ENCODE assay signal across 11 cellular contexts in the genomic region with DNA sequence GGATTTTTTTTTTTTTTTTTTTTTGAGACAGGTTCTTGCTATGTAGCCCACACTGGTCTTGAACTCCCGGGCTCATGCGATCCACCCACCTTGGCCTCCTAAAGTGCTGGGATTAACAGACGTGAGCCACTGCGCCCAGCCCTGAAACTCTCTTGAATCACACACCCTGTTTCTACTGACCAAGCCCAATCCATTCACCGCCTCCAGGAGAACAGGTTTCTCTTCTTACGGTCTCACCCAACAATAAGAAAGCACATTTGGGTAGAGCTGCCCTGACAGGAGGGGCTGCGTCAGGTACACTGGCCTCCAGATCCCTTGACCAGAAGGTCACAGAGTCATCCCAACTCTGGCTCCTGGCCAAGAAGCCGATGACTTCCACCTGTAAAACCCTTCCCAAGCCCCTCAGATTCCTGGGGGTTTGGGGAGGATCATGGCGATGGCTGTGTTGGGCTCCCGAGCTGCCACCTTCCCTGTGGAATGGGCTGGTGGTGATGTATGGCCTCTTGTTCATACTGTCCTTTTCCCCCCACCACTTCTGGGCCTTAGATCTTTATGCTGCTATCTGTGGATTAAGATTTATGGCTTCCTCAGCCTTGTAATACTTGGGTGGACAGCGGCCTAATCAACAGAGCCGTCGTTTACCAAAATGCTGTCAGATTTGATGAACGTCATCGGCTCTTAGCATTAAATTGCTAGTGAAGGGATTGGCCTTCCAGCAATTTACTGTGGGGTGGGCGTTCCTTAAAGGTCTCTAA.
DNase-seq lines count a peak whose midpoint lies in the region; ATAC-seq and TF ChIP-seq lines count a peak whose summit lies in the region.
"Had no signal": no experiment of that assay in that cellular context is flagged by ENCODE, and none has a peak within 500 bp of the region (broad histone marks: within the 10 kb centered on the region; RNA-seq: fewer than 3 reads in every experiment).

No MANE protein-coding gene starts in this region.

- H3K36me3 ChIP-seq in colonic mucosa (no peaks in the 10 kb centered on the region), mucosa of descending colon (ENCODE audit: low read depth) (no peaks in the 10 kb centered on the region), transverse colon (no peaks in the 10 kb centered on the region), sigmoid colon (no peaks in the 10 kb centered on the region)

- H3K27me3 ChIP-seq in colonic mucosa (no peaks in the 10 kb centered on the region), transverse colon (no peaks in the 10 kb centered on the region), sigmoid colon (no peaks in the 10 kb centered on the region)

- POLR2A ChIA-PET in RWPE1 (lab: Yijun Ruan, JAX; ENCODE audit: low non-redundant PET) = no interaction called here

- CTCF ChIA-PET in RWPE1 (lab: Yijun Ruan, JAX) = interaction anchor here (0.6 to 1.2 kb wide), 5 partner anchors 18 to 199 kb away, joined by 3 to 5 read pairs (median 3); no protein-coding TSS in a partner anchor

- intact Hi-C loops in colonic mucosa (cut with DNase I) (no loop called here), mucosa of descending colon (cut with DNase I, micrococcal nuclease) (no loop called here), transverse colon (cut with DNase I; ENCODE audit: low total_unique reads) (no loop called here), sigmoid colon (cut with DNase I) (no loop called here)

- TF ChIP-seq CTCF in RWPE1 (conservative IDR thresholded peaks at IDR 0.05; ENCODE audit: low read depth) (no peak), colonic mucosa (IDR thresholded peaks at IDR 0.05) (no peak), mucosa of descending colon (IDR thresholded peaks at IDR 0.05) (no peak), transverse colon (IDR thresholded peaks at IDR 0.05) (no peak), sigmoid colon (IDR thresholded peaks at IDR 0.05) (no peak)

- TF ChIP-seq POLR2A in transverse colon (IDR thresholded peaks at IDR 0.05) (no peak), sigmoid colon (IDR thresholded peaks at IDR 0.05) (no peak)

- no peaks in the 10 kb centered on the region for H3K4me1 ChIP-seq in colonic mucosa
- peaks cover 11% of the 10 kb centered on the region for H3K4me1 ChIP-seq in mucosa of descending colon (ENCODE audit: low read depth)
- H3K4me1 ChIP-seq in transverse colon = peaks cover 0 to 4% (median 0%) of the 10 kb centered on the region in 4 donors
- H3K4me1 ChIP-seq in sigmoid colon = no peaks in the 10 kb centered on the region

- H3K9ac ChIP-seq in colonic mucosa (ENCODE audit: low read depth in 2 of 2, low read length in 2 of 2) = no peak overlapping the region

- DNase-seq in RWPE1 (ENCODE audit: low spot score) (peak; percentile 8), colonic mucosa (peak; percentile 41), mucosa of descending colon (peak in 2 of 3 donors; percentile 46 to 67), transverse colon (peak; percentile 37), NCI-H226 (no peak), sigmoid colon (no peak), hepatic stellate cell (ENCODE audit: low spot score) (no peak)
- DNase-seq: CD8-positive, alpha-beta memory T cell; NCI-H1417 treated with DMSO at 0.1 percent for 48 hours; NCI-H2029; NK-92 treated with Interleukin-12 subunit alpha and Interleukin-12 subunit beta, amount 100 ng/mL, for 24 hours had no signal

- H3K4me3 ChIP-seq in colonic mucosa = no peak overlapping the region
- no peak overlapping the region for H3K4me3 ChIP-seq in mucosa of descending colon
- H3K4me3 ChIP-seq in transverse colon = no peak overlapping the region
- no peak overlapping the region for H3K4me3 ChIP-seq in sigmoid colon

- ATAC-seq in mucosa of descending colon = peak; percentile 88

- no peak overlapping the region for H3K27ac ChIP-seq in RWPE1
- no peak overlapping the region for H3K27ac ChIP-seq in colonic mucosa
- peak overlapping the region in 2 of 4 donors; percentile 45 to 74 for H3K27ac ChIP-seq in transverse colon
- H3K27ac ChIP-seq in sigmoid colon = no peak overlapping the region

- H3K9me3 ChIP-seq in colonic mucosa = no peaks in the 10 kb centered on the region
- H3K9me3 ChIP-seq in mucosa of descending colon = no peaks in the 10 kb centered on the region
- H3K9me3 ChIP-seq in transverse colon = no peaks in the 10 kb centered on the region
- H3K9me3 ChIP-seq in sigmoid colon = no peaks in the 10 kb centered on the region

- in situ Hi-C loops in transverse colon (cut with MboI; ENCODE audit: low pct_ligation_motif_present in 1 of 4, low pct_unique_long_range_greater_than_20kb in 1 of 4, low sequenced_read_pairs in 3 of 4) = no loop called here

- WGBS in transverse colon (ENCODE audit: low coverage in 1 of 2), 2 donors = 64 to 80% methylated on average over 2 to 16 of the region's 16 CpGs
- 42 to 70% methylated on average over 16 of the region's 16 CpGs for WGBS in sigmoid colon, 2 donors

- TF ChIP-seq EP300 in transverse colon (IDR thresholded peaks at IDR 0.05; ENCODE audit: low read depth) (no peak), sigmoid colon (IDR thresholded peaks at IDR 0.05) (no peak)

Comparison
In these comparisons a context has a peak if more than half of its experiments do, and no peak if none do; other contexts are left out.
1. DNase-seq: peak in RWPE1 (single experiment), colonic mucosa (single experiment), mucosa of descending colon (2 of 3) and transverse colon (single experiment); none in NCI-H226 (single experiment), sigmoid colon (single experiment) and hepatic stellate cell (single experiment).